Comparison of ENCODE assay signal across 21 cellular contexts in genomic region chr18:73850782-73851181, GRCh38.
A peak's percentile ranks its signal among the peaks of the same experiment; 100 is the strongest.
DNase-seq lines count a peak whose midpoint lies in the region; ATAC-seq, FAIRE-seq and TF ChIP-seq lines count a peak whose summit lies in the region.
"Had no signal": no experiment of that assay in that cellular context is flagged by ENCODE, and none has a peak within 500 bp of the region (broad histone marks: within the 10 kb centered on the region; RNA-seq: fewer than 3 reads in every experiment).

No MANE protein-coding gene starts in this region.

- H2BK120ac ChIP-seq in IMR-90 (ENCODE audit: low read depth, low read length), result no peak overlapping the region

- no peak overlapping the region for H3K23ac ChIP-seq in IMR-90 (ENCODE audit: low read depth, low read length)

- DNase-seq in HepG2 (ENCODE audit: low spot score) (no peak), right lobe of liver (no peak), IMR-90 (no peak), Panc1 (ENCODE audit: low read depth, low spot score) (no peak), right atrium auricular region (ENCODE audit: low spot score) (no peak)
- DNase-seq: 8988T; ACHN; C1 segment of cervical spinal cord; CD8-positive, alpha-beta T cell; DMS53; DMS79 treated with DMSO at 0.1 percent for 48 hours; GM23248; H7; HCEC 1CT had no signal

- H3K4ac ChIP-seq in IMR-90 (ENCODE audit: low read depth, low read length), result no peak overlapping the region

- peak overlapping the region; percentile 14; the same call in 1 of the 3 replicates for H2BK15ac ChIP-seq in IMR-90 (ENCODE audit: low read depth, low read length)

- peak overlapping the region; percentile 29; the same call in 1 of the 2 replicates for H3K18ac ChIP-seq in IMR-90 (ENCODE audit: low read depth, low read length)

- TF ChIP-seq EP300 in HepG2 (IDR thresholded peaks at IDR 0.05; ENCODE audit: low read depth in 2 of 2, low read length in 2 of 2) (no peak), HepG2 (CRISPR knock-in tag; IDR thresholded peaks at IDR 0.05; ENCODE audit: borderline replicate concordance) (no peak)

- H3K4me3 ChIP-seq in HepG2 (replicated peaks in 1 of 3; ENCODE audit: insufficient read depth in 1 of 3, low read depth in 2 of 3, low read length in 3 of 3), result no peak overlapping the region
- H3K4me3 ChIP-seq in right lobe of liver, result no peak overlapping the region
- no peak overlapping the region for H3K4me3 ChIP-seq in IMR-90 (ENCODE audit: insufficient read depth, low read depth, low read length)
- no peak overlapping the region for H3K4me3 ChIP-seq in Panc1 (ENCODE audit: low read depth in 2 of 2, low read length in 2 of 2)
- H3K4me3 ChIP-seq in right atrium auricular region, result no peak overlapping the region
- H3K4me3 ChIP-seq: A549, GM23248 had no signal

- no peak overlapping the region for H2BK20ac ChIP-seq in IMR-90 (ENCODE audit: low read depth, low read length)

- TF ChIP-seq POLR2A in HepG2 (IDR thresholded peaks at IDR 0.05; ENCODE audit: insufficient read depth in 1 of 2, low read depth in 2 of 2, low read length in 2 of 2) (no peak), right lobe of liver (IDR thresholded peaks at IDR 0.05) (no peak), IMR-90 (IDR thresholded peaks at IDR 0.05; ENCODE audit: low read depth, low read length) (no peak)

- ATAC-seq in HepG2 (no peak), right lobe of liver (no peak), IMR-90 (ENCODE audit: low read depth) (no peak), Panc1 (no peak), SK-N-SH treated with all-trans-retinoic acid at 6 μM for 48 hours (peak; percentile 68), HG03432 (IDR thresholded peaks at IDR 0.05; ENCODE audit: unreplicated experiment) (no peak)
- no peak for ATAC-seq in activated CD4-positive, CD25-positive, alpha-beta regulatory T cell treated with anti-CD3 and anti-CD28 coated beads, Interleukin-2, amount 50 U/mL, for 24 hours
- ATAC-seq: A549; CD8-positive, alpha-beta T cell had no signal

- TF ChIP-seq RAD21 in HepG2 (CRISPR knock-in tag; IDR thresholded peaks at IDR 0.05), result no peak
- no peak for TF ChIP-seq RAD21 in IMR-90 (IDR thresholded peaks at IDR 0.05; ENCODE audit: low read length)

- 15% methylated on average over 5 of the region's 5 CpGs for WGBS in HepG2 (ENCODE audit: low lambda C conversion rate)
- 66% methylated on average over 5 of the region's 5 CpGs for WGBS in right lobe of liver (ENCODE audit: insufficient coverage, low coverage, low lambda C conversion rate, missing lambda C conversion rate)
- 76% methylated on average over 2 of the region's 5 CpGs; no CpG with 5 or more reads in 1 of the 2 experiments for WGBS in IMR-90 (ENCODE audit: extremely low coverage in 2 of 2, insufficient read length in 1 of 2), 2 experiments

- dilution Hi-C loops in IMR-90 (cut with HindIII; ENCODE audit: low sequenced_read_pairs, unreplicated experiment), result no loop called here

- H3K56ac ChIP-seq in IMR-90 (ENCODE audit: extremely low read depth, insufficient read depth, low read length), result no peak overlapping the region

- H3K36me3 ChIP-seq in HepG2 (replicated peaks in 1 of 2; ENCODE audit: control insufficient read depth in 1 of 2, insufficient read depth in 2 of 2, low read length in 2 of 2) (no peaks in the 10 kb centered on the region), right lobe of liver (no peaks in the 10 kb centered on the region), IMR-90 (ENCODE audit: control insufficient read depth, insufficient read depth, low read length) (no peaks in the 10 kb centered on the region), Panc1 (ENCODE audit: control insufficient read depth, insufficient read depth, low read length) (no peaks in the 10 kb centered on the region), right atrium auricular region (no peaks in the 10 kb centered on the region)

- H3K27ac ChIP-seq in HepG2 (ENCODE audit: extremely low read length, insufficient read depth, low read length), result no peak overlapping the region
- H3K27ac ChIP-seq in right lobe of liver, result no peak overlapping the region
- H3K27ac ChIP-seq in IMR-90 (ENCODE audit: insufficient read depth, low read length), result no peak overlapping the region
- H3K27ac ChIP-seq in Panc1 (ENCODE audit: low read length), result no peak overlapping the region
- no peak overlapping the region for H3K27ac ChIP-seq in right atrium auricular region
- H3K27ac ChIP-seq: A549, GM23248 had no signal

- H2AK9ac ChIP-seq in IMR-90 (replicated peaks; ENCODE audit: low read depth, low read length, poor library complexity), result no peak overlapping the region

- H3K9me3 ChIP-seq in HepG2 (ENCODE audit: low read length) (no peaks in the 10 kb centered on the region), right lobe of liver (no peaks in the 10 kb centered on the region), IMR-90 (ENCODE audit: control insufficient read depth, insufficient read depth, low read length) (no peaks in the 10 kb centered on the region), Panc1 (ENCODE audit: control insufficient read depth, insufficient read depth, low read depth, low read length) (no peaks in the 10 kb centered on the region), right atrium auricular region (no peaks in the 10 kb centered on the region)
- H3K9me3 ChIP-seq: A549 had no signal

- CTCF ChIA-PET in HepG2 (lab: Yijun Ruan, JAX; ENCODE audit: low intra/inter-chr PET ratio, low total read pairs), result no interaction called here
- CTCF ChIA-PET in IMR-90 (lab: Yijun Ruan, JAX), result no interaction called here
- CTCF ChIA-PET in Panc1 (lab: Charles Lee), result interaction anchor here (1.8 kb wide), 1 partner anchor 8 kb away, joined by 4 read pairs; no protein-coding TSS in a partner anchor

- no peaks in the 10 kb centered on the region for H4K20me1 ChIP-seq in HepG2 (ENCODE audit: insufficient read depth, low read length)
- no peaks in the 10 kb centered on the region for H4K20me1 ChIP-seq in IMR-90 (ENCODE audit: insufficient read depth, low read length)

- no peak for FAIRE-seq in HepG2 (lab: Jason Lieb, UNC)
- FAIRE-seq: A549, G401.6, GM12892, H1 had no signal

- 0 out of 5 replicates have a peak, but pooled peaks cover 0 to 2% of the 10 kb centered on the region in 2 experiments for H3K27me3 ChIP-seq in HepG2 (ENCODE audit: control insufficient read depth in 1 of 2, insufficient read depth in 2 of 2, low read length in 2 of 2)
- H3K27me3 ChIP-seq in right lobe of liver, result no peaks in the 10 kb centered on the region
- no peaks in the 10 kb centered on the region for H3K27me3 ChIP-seq in IMR-90 (ENCODE audit: control insufficient read depth, insufficient read depth, low read length)
- H3K27me3 ChIP-seq in Panc1 (ENCODE audit: control insufficient read depth, insufficient read depth, low read length), result peaks cover 3% of the 10 kb centered on the region; the same call in 1 of the 2 replicates
- H3K27me3 ChIP-seq in right atrium auricular region, result no peaks in the 10 kb centered on the region

- intact Hi-C loops in HepG2 (cut with micrococcal nuclease; ENCODE audit: unreplicated experiment), result no loop called here
- intact Hi-C loops in right lobe of liver (cut with DNase I), result no loop called here
- intact Hi-C loops in IMR-90 (cut with micrococcal nuclease), result no loop called here
- intact Hi-C loops in Panc1 (cut with micrococcal nuclease; ENCODE audit: unreplicated experiment), result no loop called here

- no peak overlapping the region for H4K5ac ChIP-seq in IMR-90 (ENCODE audit: low read depth, low read length)

- H3K9me1 ChIP-seq in IMR-90 (ENCODE audit: insufficient read depth, low read length), result peaks cover 8% of the 10 kb centered on the region; the same call in 1 of the 2 replicates

- no peak overlapping the region; the same call in 1 of the 2 replicates for H4K91ac ChIP-seq in IMR-90 (ENCODE audit: insufficient read depth, low read depth, low read length)

- H3K4me2 ChIP-seq in HepG2 (ENCODE audit: low read depth, low read length), result no peak overlapping the region
- H3K4me2 ChIP-seq in IMR-90 (ENCODE audit: low read depth, low read length), result no peak overlapping the region
- H3K4me2 ChIP-seq: A549 had no signal

- TF ChIP-seq CTCF in HepG2 (CRISPR knock-in tag; IDR thresholded peaks at IDR 0.05) (no peak), right lobe of liver (IDR thresholded peaks at IDR 0.05) (no peak), IMR-90 (conservative IDR thresholded peaks at IDR 0.05; ENCODE audit: low read depth, low read length) (no peak), Panc1 (IDR thresholded peaks at IDR 0.05) (peak; percentile 35; the same call in 1 of the 2 replicates), right atrium auricular region (IDR thresholded peaks at IDR 0.05) (no peak)

- no peak overlapping the region for H3K14ac ChIP-seq in IMR-90 (replicated peaks; ENCODE audit: low read depth, low read length)

- no peak overlapping the region for H2AK5ac ChIP-seq in IMR-90 (ENCODE audit: low read depth, low read length)

- H2BK5ac ChIP-seq in IMR-90 (ENCODE audit: low read depth, low read length, poor library complexity, severe bottlenecking), result no peak overlapping the region

- in situ Hi-C loops in HepG2 (cut with HindIII; ENCODE audit: extremely low pct_ligation_motif_present, low pct_unique_long_range_greater_than_20kb), result no loop called here
- in situ Hi-C loops in IMR-90 (cut with MboI; ENCODE audit: low sequenced_read_pairs), result no loop called here
- in situ Hi-C loops in Panc1 (cut with HindIII; ENCODE audit: low pct_unique_long_range_greater_than_20kb, low sequenced_read_pairs), result no loop called here

- no TSS peak for BruUV-seq in HepG2 (replicated peaks; lab: Mats Ljungman, UMichigan)
- BruUV-seq in IMR-90 (replicated peaks; lab: Mats Ljungman, UMichigan), result no TSS peak
- no TSS peak for BruUV-seq in Panc1 (replicated peaks; lab: Mats Ljungman, UMichigan)

- H3K4me1 ChIP-seq in HepG2 (ENCODE audit: insufficient read depth, low read length) (no peaks in the 10 kb centered on the region), right lobe of liver (no peaks in the 10 kb centered on the region), IMR-90 (ENCODE audit: control insufficient read depth, insufficient read depth, low read length) (peaks cover 11% of the 10 kb centered on the region), Panc1 (ENCODE audit: control insufficient read depth, insufficient read depth, low read length) (no peaks in the 10 kb centered on the region), right atrium auricular region (peaks cover 0 to 10% of the 10 kb centered on the region in 2 donors)

- POLR2A ChIA-PET in HepG2 (lab: Yijun Ruan, JAX) (no interaction called here), IMR-90 (lab: Charles Lee; ENCODE audit: unreplicated experiment) (no interaction called here), Panc1 (lab: Charles Lee) (no interaction called here)

- H3K9ac ChIP-seq in HepG2 (ENCODE audit: insufficient read depth, low read depth, low read length), result no peak overlapping the region
- H3K9ac ChIP-seq in IMR-90 (ENCODE audit: low read depth, low read length), result no peak overlapping the region
- H3K9ac ChIP-seq: GM23248 had no signal

- H4K8ac ChIP-seq in IMR-90 (ENCODE audit: low read depth in 2 of 2, low read length in 2 of 2), result no peak overlapping the region

- H3K79me1 ChIP-seq in IMR-90 (ENCODE audit: low read depth in 1 of 2, low read length in 2 of 2), result no peaks in the 10 kb centered on the region

- no peak overlapping the region for H2AFZ ChIP-seq in HepG2 (ENCODE audit: low read length)
- H2AFZ ChIP-seq in IMR-90 (replicated peaks; ENCODE audit: low read length, poor library complexity), result no peak overlapping the region
- H2AFZ ChIP-seq: GM23248 had no signal

- no peaks in the 10 kb centered on the region for H3K79me2 ChIP-seq in HepG2 (ENCODE audit: insufficient read depth, low read length)

TF ChIP-seq in SK-N-SH treated with all-trans-retinoic acid at 6 μM for 48 hours, 23 proteins besides CTCF, POLR2A, EP300 and RAD21 (continues in another document):
- TF ChIP-seq CSDC2 (CRISPR knock-in tag; IDR thresholded peaks at IDR 0.05), result no peak
